13 cellular contexts compared by ENCODE assay signal in genomic region chr4:39319678-39320077, GRCh38. TPM values are rescaled to one million over a fixed set of nuclear protein-coding genes. Genes with fewer than 3 reads are reported as not detected.
DNase-seq lines count a peak whose midpoint lies in the region; ATAC-seq and TF ChIP-seq lines count a peak whose summit lies in the region.
"Had no signal": no experiment of that assay in that cellular context is flagged by ENCODE, and none has a peak within 500 bp of the region (broad histone marks: within the 10 kb centered on the region; RNA-seq: fewer than 3 reads in every experiment).

No MANE protein-coding gene starts in this region.

- 95 to 98% methylated on average over 3 to 5 of the region's 5 CpGs for WGBS in transverse colon (ENCODE audit: low coverage in 1 of 2), 2 donors

- POLR2A ChIA-PET in AG04449 (lab: Yijun Ruan, JAX), result no interaction called here

- no peak for TF ChIP-seq EP300 in transverse colon (IDR thresholded peaks at IDR 0.05; ENCODE audit: low read depth)

- in situ Hi-C loops in transverse colon (cut with MboI; ENCODE audit: low pct_ligation_motif_present in 1 of 4, low pct_unique_long_range_greater_than_20kb in 1 of 4, low sequenced_read_pairs in 3 of 4), result no loop called here

- H3K9me3 ChIP-seq in transverse colon, result no peaks in the 10 kb centered on the region

- ATAC-seq in activated naive CD8-positive, alpha-beta T cell treated with anti-CD3 and anti-CD28 coated beads, Interleukin-2, amount 50 U/mL, for 24 hours, result no peak
- no peak for ATAC-seq in GM18505 (IDR thresholded peaks at IDR 0.05; ENCODE audit: unreplicated experiment)
- ATAC-seq: activated T-cell treated with anti-CD3 and anti-CD28 coated beads, Interleukin-2, amount 50 U/mL, for 4 hours; T-helper 17 cell had no signal

- H3K27ac Mint-ChIP-seq in activated naive CD8-positive, alpha-beta T cell treated with anti-CD3 and anti-CD28 coated beads, Interleukin-2, amount 50 U/mL, for 24 hours, result peak overlapping the region; percentile 56

- peak; percentile 72 for DNase-seq in AG04449 (ENCODE audit: low read depth, low spot score)
- DNase-seq in HK-2 (ENCODE audit: unreplicated experiment), result peak; percentile 44
- DNase-seq in activated naive CD8-positive, alpha-beta T cell treated with anti-CD3 and anti-CD28 coated beads, Interleukin-2, amount 50 U/mL, for 24 hours, result no peak
- DNase-seq in foreskin melanocyte, result peak; percentile 43
- no peak for DNase-seq in transverse colon
- no peak for DNase-seq in DMS 273 (lab: John Stamatoyannopoulos, UW; ENCODE audit: unreplicated experiment)
- DNase-seq in mesenteric fat pad (ENCODE audit: low spot score), result no peak
- DNase-seq: activated T-cell treated with anti-CD3 and anti-CD28 coated beads, Interleukin-2, amount 50 U/mL, for 4 hours; CD4-positive, CD25-positive, alpha-beta regulatory T cell; cortex of kidney; stimulated activated naive CD4-positive, alpha-beta T cell; T-helper 17 cell had no signal

- H3K4me1 ChIP-seq in transverse colon, result no peaks in the 10 kb centered on the region

- intact Hi-C loops in transverse colon (cut with DNase I; ENCODE audit: low total_unique reads), result no loop called here

- no peaks in the 10 kb centered on the region for H3K27me3 ChIP-seq in transverse colon

- no peak for TF ChIP-seq POLR2A in transverse colon (IDR thresholded peaks at IDR 0.05)
- no peak for TF ChIP-seq POLR2A in GM18505 (IDR thresholded peaks at IDR 0.05; ENCODE audit: borderline replicate concordance, extremely low read depth, insufficient read depth, insufficient read length)

- TF ChIP-seq CTCF in AG04449 (IDR thresholded peaks at IDR 0.05; ENCODE audit: insufficient read depth, low read length, missing control alignments), result no peak
- TF ChIP-seq CTCF in transverse colon (IDR thresholded peaks at IDR 0.05), result no peak

- peaks cover 5% of the 10 kb centered on the region for H3K4me1 Mint-ChIP-seq in activated naive CD8-positive, alpha-beta T cell treated with anti-CD3 and anti-CD28 coated beads, Interleukin-2, amount 50 U/mL, for 24 hours
- H3K4me1 Mint-ChIP-seq: T-helper 17 cell had no signal

- H3K36me3 Mint-ChIP-seq in activated naive CD8-positive, alpha-beta T cell treated with anti-CD3 and anti-CD28 coated beads, Interleukin-2, amount 50 U/mL, for 24 hours (ENCODE audit: low read depth), result peaks cover 37% of the 10 kb centered on the region

- no peaks in the 10 kb centered on the region for H3K9me3 Mint-ChIP-seq in activated naive CD8-positive, alpha-beta T cell treated with anti-CD3 and anti-CD28 coated beads, Interleukin-2, amount 50 U/mL, for 24 hours
- H3K9me3 Mint-ChIP-seq: activated T-cell treated with anti-CD3 and anti-CD28 coated beads, Interleukin-2, amount 50 U/mL, for 4 hours; CD4-positive, CD25-positive, alpha-beta regulatory T cell had no signal

- no peak overlapping the region for H3K4me3 Mint-ChIP-seq in activated naive CD8-positive, alpha-beta T cell treated with anti-CD3 and anti-CD28 coated beads, Interleukin-2, amount 50 U/mL, for 24 hours
- H3K4me3 Mint-ChIP-seq: activated T-cell treated with anti-CD3 and anti-CD28 coated beads, Interleukin-2, amount 50 U/mL, for 4 hours; CD4-positive, CD25-positive, alpha-beta regulatory T cell; T-helper 17 cell had no signal

- H3K27ac ChIP-seq in transverse colon, result no peak overlapping the region

- no peaks in the 10 kb centered on the region for H3K27me3 Mint-ChIP-seq in activated naive CD8-positive, alpha-beta T cell treated with anti-CD3 and anti-CD28 coated beads, Interleukin-2, amount 50 U/mL, for 24 hours
- H3K27me3 Mint-ChIP-seq: CD4-positive, CD25-positive, alpha-beta regulatory T cell; T-helper 17 cell had no signal

- H3K4me3 ChIP-seq in AG04449 (ENCODE audit: low read depth, low read length) (no peak overlapping the region), transverse colon (no peak overlapping the region)

- peaks cover 0 to 20% (median 5%) of the 10 kb centered on the region in 4 donors for H3K36me3 ChIP-seq in transverse colon

- CTCF ChIA-PET in AG04449 (lab: Yijun Ruan, JAX), result no interaction called here

RNA-seq across cellular contexts. Expression of gene RFC1, which starts 46.5 kb away (rescaled TPM):
- total RNA-seq in transverse colon (10 to 100 TPM; 17.2 to 30.6 (median 18.6) TPM), mesenteric fat pad (31.4 TPM)

Comparison
In these comparisons a context has a peak if more than half of its experiments do, and no peak if none do; other contexts are left out.
1. DNase-seq: peak in AG04449 (single experiment), HK-2 (single experiment) and foreskin melanocyte (single experiment); none in activated naive CD8-positive, alpha-beta T cell treated with anti-CD3 and anti-CD28 coated beads, Interleukin-2, amount 50 U/mL, for 24 hours (single experiment), transverse colon (single experiment), DMS 273 (single experiment) and mesenteric fat pad (single experiment).